In the genomic region with DNA sequence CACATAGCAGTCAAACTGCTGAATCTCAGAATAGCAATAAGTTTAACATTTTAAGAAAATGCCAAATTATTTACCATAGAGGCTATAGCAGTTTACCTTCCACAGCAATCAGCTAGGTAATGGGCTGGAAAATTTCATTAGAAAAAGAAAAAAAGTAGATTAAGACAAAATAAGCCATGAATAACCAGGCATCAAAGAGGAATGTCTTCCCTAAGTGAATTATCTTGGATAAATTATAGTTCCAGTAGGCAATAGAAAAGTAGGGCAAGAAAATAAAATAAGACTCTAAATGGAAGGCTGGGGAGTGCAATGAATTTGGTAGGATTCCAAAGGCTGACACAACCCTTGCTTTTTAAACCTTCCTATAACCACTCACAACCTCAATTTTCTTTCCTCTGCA, we compare ENCODE assay signal across 18 cellular contexts.
DNase-seq lines count a peak whose midpoint lies in the region; ATAC-seq and TF ChIP-seq lines count a peak whose summit lies in the region.
"Had no signal": no experiment of that assay in that cellular context is flagged by ENCODE, and none has a peak within 500 bp of the region (broad histone marks: within the 10 kb centered on the region; RNA-seq: fewer than 3 reads in every experiment).

No MANE protein-coding gene starts in this region.

- H3K9ac ChIP-seq in SK-N-SH: no peak overlapping the region
- H3K9ac ChIP-seq: BLaER1 treated with 17β-estradiol and CSF1 and Interleukin-3, amounts not matched to agents 10 nM and 100 nM had no signal

- H3K9me2 ChIP-seq in SK-N-SH: no peaks in the 10 kb centered on the region

- H3K4me1 ChIP-seq in SK-N-SH (ENCODE audit: control insufficient read depth in 1 of 2, insufficient read depth in 2 of 2, low read depth in 1 of 2, low read length in 1 of 2): no peaks in the 10 kb centered on the region; a peak in 1 of 4 replicates
- H3K4me1 ChIP-seq: A549; BLaER1 treated with 17β-estradiol and CSF1 and Interleukin-3, amounts not matched to agents 10 nM and 100 nM; Caco-2 had no signal

- H3K27ac ChIP-seq in SK-N-SH (ENCODE audit: low read depth in 2 of 2, low read length in 1 of 2): no peak overlapping the region
- H3K27ac ChIP-seq: 22Rv1; A549; BLaER1 treated with 17β-estradiol and CSF1 and Interleukin-3, amounts not matched to agents 10 nM and 100 nM; C4-2B had no signal

- TF ChIP-seq EP300 in SK-N-SH (IDR thresholded peaks at IDR 0.05; ENCODE audit: borderline replicate concordance in 1 of 2, low read depth in 1 of 2, low read length in 1 of 2): no peak

- H3K27me3 ChIP-seq in SK-N-SH (ENCODE audit: insufficient read depth): no peaks in the 10 kb centered on the region
- H3K27me3 ChIP-seq: BLaER1 treated with 17β-estradiol and CSF1 and Interleukin-3, amounts not matched to agents 10 nM and 100 nM had no signal

- H3K4me2 ChIP-seq in SK-N-SH: no peak overlapping the region
- H3K4me2 ChIP-seq: A549; BLaER1 treated with 17β-estradiol and CSF1 and Interleukin-3, amounts not matched to agents 10 nM and 100 nM had no signal

- no peaks in the 10 kb centered on the region for H3K36me3 ChIP-seq in SK-N-SH (replicated peaks in 1 of 2; ENCODE audit: control insufficient read depth in 1 of 2, insufficient read depth in 2 of 2, low read length in 1 of 2)
- H3K36me3 ChIP-seq: BLaER1 treated with 17β-estradiol and CSF1 and Interleukin-3, amounts not matched to agents 10 nM and 100 nM had no signal

- no peaks in the 10 kb centered on the region for H3F3A ChIP-seq in SK-N-SH (replicated peaks; ENCODE audit: insufficient read depth)

- CTCF ChIA-PET in SK-N-SH (lab: Yijun Ruan, JAX): no interaction called here

- no peak for ATAC-seq in SK-N-SH treated with all-trans-retinoic acid at 6 μM for 48 hours
- ATAC-seq: A549; CD8-positive, alpha-beta T cell; GM12878 had no signal

- no peak overlapping the region for H3K4me3 ChIP-seq in SK-N-SH (ENCODE audit: low read depth in 2 of 2, low read length in 1 of 2)
- H3K4me3 ChIP-seq: A549; BLaER1 treated with 17β-estradiol and CSF1 and Interleukin-3, amounts not matched to agents 10 nM and 100 nM; GM12878 had no signal

- no peaks in the 10 kb centered on the region for H4K20me1 ChIP-seq in SK-N-SH (ENCODE audit: insufficient read depth)
- H4K20me1 ChIP-seq: BLaER1 treated with 17β-estradiol and CSF1 and Interleukin-3, amounts not matched to agents 10 nM and 100 nM had no signal

- POLR2A ChIA-PET in SK-N-SH (lab: Yijun Ruan, JAX): no interaction called here

- no peaks in the 10 kb centered on the region for H3K79me2 ChIP-seq in SK-N-SH (ENCODE audit: insufficient read depth)

- no peaks in the 10 kb centered on the region for H3K9me3 ChIP-seq in SK-N-SH
- H3K9me3 ChIP-seq: A549, Caco-2 had no signal

- TF ChIP-seq RAD21 in SK-N-SH (IDR thresholded peaks at IDR 0.05; ENCODE audit: low read length): no peak

- H2AFZ ChIP-seq in SK-N-SH (ENCODE audit: low read depth): no peak overlapping the region

- no peak for TF ChIP-seq CTCF in SK-N-SH (IDR thresholded peaks at IDR 0.05)

- DNase-seq in NCI-H1694 treated with DMSO at 0.1 percent for 48 hours (lab: John Stamatoyannopoulos, UW) (peak; percentile 5), NCI-H1694 (lab: John Stamatoyannopoulos, UW) (no peak), SK-N-SH (no peak), cerebellar cortex (ENCODE audit: low spot score) (peak; percentile 6), HUDEP-2 (lab: John Stamatoyannopoulos, UW; ENCODE audit: unreplicated experiment in 76 of 76) (no peak)
- DNase-seq: AML-193; Caco-2; Calu3; CD4-positive, alpha-beta T cell; CD8-positive, alpha-beta T cell; DMS79 treated with DMSO at 0.1 percent for 48 hours; GDM1 had no signal

TF ChIP-seq in SK-N-SH treated with all-trans-retinoic acid at 6 μM for 48 hours, 23 proteins besides CTCF, POLR2A, EP300 and RAD21:
- no peak for TF ChIP-seq ZNF70 (CRISPR knock-in tag; IDR thresholded peaks at IDR 0.05)
- no peak for TF ChIP-seq TOX (CRISPR knock-in tag; IDR thresholded peaks at IDR 0.05; ENCODE audit: borderline replicate concordance)
- TF ChIP-seq, protein P1, sequence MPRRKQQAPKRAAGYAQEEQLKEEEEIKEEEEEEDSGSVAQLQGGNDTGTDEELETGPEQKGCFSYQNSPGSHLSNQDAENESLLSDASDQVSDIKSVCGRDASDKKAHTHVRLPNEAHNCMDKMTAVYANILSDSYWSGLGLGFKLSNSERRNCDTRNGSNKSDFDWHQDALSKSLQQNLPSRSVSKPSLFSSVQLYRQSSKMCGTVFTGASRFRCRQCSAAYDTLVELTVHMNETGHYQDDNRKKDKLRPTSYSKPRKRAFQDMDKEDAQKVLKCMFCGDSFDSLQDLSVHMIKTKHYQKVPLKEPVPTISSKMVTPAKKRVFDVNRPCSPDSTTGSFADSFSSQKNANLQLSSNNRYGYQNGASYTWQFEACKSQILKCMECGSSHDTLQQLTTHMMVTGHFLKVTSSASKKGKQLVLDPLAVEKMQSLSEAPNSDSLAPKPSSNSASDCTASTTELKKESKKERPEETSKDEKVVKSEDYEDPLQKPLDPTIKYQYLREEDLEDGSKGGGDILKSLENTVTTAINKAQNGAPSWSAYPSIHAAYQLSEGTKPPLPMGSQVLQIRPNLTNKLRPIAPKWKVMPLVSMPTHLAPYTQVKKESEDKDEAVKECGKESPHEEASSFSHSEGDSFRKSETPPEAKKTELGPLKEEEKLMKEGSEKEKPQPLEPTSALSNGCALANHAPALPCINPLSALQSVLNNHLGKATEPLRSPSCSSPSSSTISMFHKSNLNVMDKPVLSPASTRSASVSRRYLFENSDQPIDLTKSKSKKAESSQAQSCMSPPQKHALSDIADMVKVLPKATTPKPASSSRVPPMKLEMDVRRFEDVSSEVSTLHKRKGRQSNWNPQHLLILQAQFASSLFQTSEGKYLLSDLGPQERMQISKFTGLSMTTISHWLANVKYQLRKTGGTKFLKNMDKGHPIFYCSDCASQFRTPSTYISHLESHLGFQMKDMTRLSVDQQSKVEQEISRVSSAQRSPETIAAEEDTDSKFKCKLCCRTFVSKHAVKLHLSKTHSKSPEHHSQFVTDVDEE (CRISPR knock-in tag; IDR thresholded peaks at IDR 0.05): no peak
- TF ChIP-seq ESRRG (CRISPR knock-in tag; IDR thresholded peaks at IDR 0.05): 0 out of 2 replicates have a peak, but pooled peaks have one; percentile 9
- TF ChIP-seq ARNTL (CRISPR knock-in tag; IDR thresholded peaks at IDR 0.05; ENCODE audit: borderline replicate concordance, low read depth): no peak
- TF ChIP-seq RARB (CRISPR knock-in tag; IDR thresholded peaks at IDR 0.05): no peak
- TF ChIP-seq SNAI2 (CRISPR knock-in tag; IDR thresholded peaks at IDR 0.05): no peak
- TF ChIP-seq TCF4 (CRISPR knock-in tag; IDR thresholded peaks at IDR 0.05; ENCODE audit: borderline replicate concordance): 0 out of 2 replicates have a peak, but pooled peaks have one; percentile 19
- peak; percentile 34; the same call in 1 of the 2 replicates for TF ChIP-seq ZC3H10 (CRISPR knock-in tag; IDR thresholded peaks at IDR 0.05)
- TF ChIP-seq ISL1 (CRISPR knock-in tag; IDR thresholded peaks at IDR 0.05): peak; percentile 96
- no peak for TF ChIP-seq ZFP30 (CRISPR knock-in tag; IDR thresholded peaks at IDR 0.05)

TF ChIP-seq in SK-N-SH, 30 proteins besides CTCF, POLR2A, EP300 and RAD21:
- no peak for TF ChIP-seq GABPA (IDR thresholded peaks at IDR 0.05; ENCODE audit: low read depth)
- no peak for TF ChIP-seq USF2 (IDR thresholded peaks at IDR 0.05; ENCODE audit: borderline replicate concordance, low read depth, low read length)

Comparison
In these comparisons a context has a peak if more than half of its experiments do, and no peak if none do; other contexts are left out.
1. DNase-seq: peak in NCI-H1694 treated with DMSO at 0.1 percent for 48 hours (single experiment) and cerebellar cortex (single experiment); none in NCI-H1694 (single experiment), SK-N-SH (single experiment) and HUDEP-2 (0 of 76).